9 cellular contexts compared by ENCODE assay signal in the genomic region with DNA sequence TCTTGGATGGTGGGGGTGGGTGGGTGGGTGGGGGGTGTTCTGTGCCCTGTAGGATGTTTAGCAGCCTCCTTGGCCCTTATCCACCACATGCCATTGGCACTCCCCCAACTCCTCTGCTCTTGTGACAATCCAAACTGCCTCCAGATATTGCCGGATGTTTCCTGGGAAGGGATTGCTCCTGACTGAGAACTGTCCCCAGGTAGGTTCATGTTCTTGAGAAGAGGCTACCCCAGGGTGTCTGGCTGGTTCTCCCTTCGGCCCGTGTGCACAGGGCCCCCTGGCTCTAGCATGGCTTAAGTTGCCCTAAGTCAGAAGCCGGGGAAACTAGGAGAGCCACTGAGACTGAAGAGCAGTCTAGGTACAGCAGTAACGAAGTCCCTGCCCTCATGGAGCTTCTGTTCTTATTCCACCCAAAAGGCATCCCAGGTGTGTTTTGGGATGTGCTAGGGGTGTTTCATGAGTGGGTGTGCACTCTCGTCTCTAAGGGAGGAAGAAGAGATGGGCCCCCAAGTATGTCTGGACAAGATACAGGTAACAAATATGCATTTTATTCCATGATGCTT. TPM values are rescaled to one million over a fixed set of nuclear protein-coding genes. Genes with fewer than 3 reads are reported as not detected.
DNase-seq lines count a peak whose midpoint lies in the region; FAIRE-seq and TF ChIP-seq lines count a peak whose summit lies in the region.
"Had no signal": no experiment of that assay in that cellular context is flagged by ENCODE, and none has a peak within 500 bp of the region (broad histone marks: within the 10 kb centered on the region; RNA-seq: fewer than 3 reads in every experiment).

No MANE protein-coding gene starts in this region.

- H3K9me3 ChIP-seq in mammary epithelial cell (replicated peaks; ENCODE audit: insufficient read depth, low read length) (no peaks in the 10 kb centered on the region), tibial nerve (no peaks in the 10 kb centered on the region)

- H3K27me3 ChIP-seq in mammary epithelial cell (ENCODE audit: insufficient read depth, low read length), result no peaks in the 10 kb centered on the region
- H3K27me3 ChIP-seq in tibial nerve, result no peaks in the 10 kb centered on the region

- peak overlapping the region; percentile 80 for H2AFZ ChIP-seq in mammary epithelial cell (ENCODE audit: low read depth, low read length)

- TF ChIP-seq EP300 in tibial nerve (IDR thresholded peaks at IDR 0.05), result no peak

- in situ Hi-C loops in mammary epithelial cell (cut with MboI; ENCODE audit: low sequenced_read_pairs in 2 of 2), result no loop called here

- H3K9ac ChIP-seq in mammary epithelial cell (ENCODE audit: insufficient read depth, low read length), result no peak overlapping the region

- peak overlapping the region; percentile 24 for H3K4me2 ChIP-seq in mammary epithelial cell (ENCODE audit: insufficient read depth, low read depth, low read length)

- WGBS in mammary epithelial cell (ENCODE audit: low coverage, missing lambda C conversion rate), result 36% methylated on average over 5 of the region's 6 CpGs
- WGBS in tibial nerve, 2 donors, result 68 to 79% methylated on average over 6 of the region's 6 CpGs

- dilution Hi-C loops in mammary epithelial cell (cut with HindIII; ENCODE audit: low sequenced_read_pairs), result no loop called here

- H3K36me3 ChIP-seq in mammary epithelial cell (ENCODE audit: insufficient read depth, low read length), result no peaks in the 10 kb centered on the region
- no peaks in the 10 kb centered on the region for H3K36me3 ChIP-seq in tibial nerve

- H3K4me3 ChIP-seq in mammary epithelial cell (replicated peaks in 1 of 3; ENCODE audit: insufficient read depth in 1 of 3, low read depth in 2 of 3, low read length in 3 of 3) (no peak overlapping the region), tibial nerve (no peak overlapping the region)

- H3K4me1 ChIP-seq in mammary epithelial cell (ENCODE audit: insufficient read depth, low read length), result peaks cover 21% of the 10 kb centered on the region
- H3K4me1 ChIP-seq in tibial nerve, result peaks cover 0 to 52% (median 5%) of the 10 kb centered on the region in 4 donors

- H3K27ac ChIP-seq in mammary epithelial cell (ENCODE audit: insufficient read depth, low read depth, low read length), result no peak overlapping the region
- H3K27ac ChIP-seq in tibial nerve, result peak overlapping the region; percentile 67 to 89 (median 77)

- DNase-seq in NCI-H1092 (lab: John Stamatoyannopoulos, UW) (peak; percentile 26), mammary epithelial cell (no peak), midbrain (lab: John Stamatoyannopoulos, UW) (peak; percentile 36), tibial nerve (ENCODE audit: low spot score in 2 of 2) (no peak), GDM1 (lab: John Stamatoyannopoulos, UW) (no peak), D721Med (ENCODE audit: insufficient read length, low spot score) (no peak), NCI-H345 treated with DMSO at 0.1 percent for 48 hours (lab: John Stamatoyannopoulos, UW; ENCODE audit: unreplicated experiment) (no peak)
- DNase-seq: DMS79; stimulated activated naive CD4-positive, alpha-beta T cell had no signal

- no peak for TF ChIP-seq POLR2A in tibial nerve (IDR thresholded peaks at IDR 0.05)

- no peaks in the 10 kb centered on the region for H3K79me2 ChIP-seq in mammary epithelial cell (ENCODE audit: insufficient read depth, low read length)

- no peak for FAIRE-seq in D721Med (lab: Jason Lieb, UNC)

- H4K20me1 ChIP-seq in mammary epithelial cell (ENCODE audit: insufficient read depth, low read length), result no peaks in the 10 kb centered on the region

- intact Hi-C loops in mammary epithelial cell (cut with micrococcal nuclease), result no loop called here

- BruUV-seq in mammary epithelial cell (replicated peaks; lab: Mats Ljungman, UMichigan), result no TSS peak

- CTCF ChIA-PET in mammary epithelial cell (lab: Charles Lee; ENCODE audit: low non-redundant PET), result no interaction called here

- TF ChIP-seq CTCF in mammary epithelial cell (conservative IDR thresholded peaks at IDR 0.05 in 1 of 2, IDR thresholded peaks at IDR 0.05 in 1 of 2; ENCODE audit: extremely low read depth in 1 of 2, insufficient read depth in 1 of 2, low read depth in 1 of 2, low read length in 2 of 2) (no peak), tibial nerve (IDR thresholded peaks at IDR 0.05) (no peak), D721Med (IDR thresholded peaks at IDR 0.05; ENCODE audit: insufficient read depth, missing control alignments) (no peak)

RNA-seq across cellular contexts. Expression of a gene that starts 19.8 kb away (rescaled TPM):
- total RNA-seq in mammary epithelial cell, result 100 to 1,000 TPM; 106 to 128 TPM
- 53.2 TPM for polyA plus RNA-seq in mammary epithelial cell
- polyA minus RNA-seq in mammary epithelial cell, result 71.6 TPM
- 100 to 1,000 TPM in 2 of 4 donors, 10 to 100 TPM in 2; 89.2 to 114 (median 97.0) TPM for total RNA-seq in tibial nerve

RNA-seq across cellular contexts. Expression of a gene that starts 48.5 kb away (rescaled TPM):
- total RNA-seq in mammary epithelial cell, result 100 to 1,000 TPM in 1 of 2 donors, 10 to 100 TPM in 1; 99.4 to 331 TPM
- 129 TPM for polyA plus RNA-seq in mammary epithelial cell
- 116 TPM for polyA minus RNA-seq in mammary epithelial cell
- 100 to 1,000 TPM in 3 of 4 donors, 10 to 100 TPM in 1; 85.0 to 184 (median 121) TPM for total RNA-seq in tibial nerve

RNA-seq across cellular contexts. Expression of a gene that starts 55.1 kb away (rescaled TPM):
- total RNA-seq in mammary epithelial cell (10 to 100 TPM; 73.2 to 96.5 TPM), tibial nerve (10 to 100 TPM; 48.0 to 90.4 (median 69.1) TPM)
- polyA plus RNA-seq in mammary epithelial cell, result 107 TPM
- polyA minus RNA-seq in mammary epithelial cell, result 41.7 TPM

Comparison
In these comparisons a context has a peak if more than half of its experiments do, and no peak if none do; other contexts are left out.
1. DNase-seq: peak in NCI-H1092 (single experiment) and midbrain (single experiment); none in mammary epithelial cell (single experiment), tibial nerve (0 of 2), GDM1 (single experiment), D721Med (single experiment) and NCI-H345 treated with DMSO at 0.1 percent for 48 hours (single experiment).